In the genomic region with DNA sequence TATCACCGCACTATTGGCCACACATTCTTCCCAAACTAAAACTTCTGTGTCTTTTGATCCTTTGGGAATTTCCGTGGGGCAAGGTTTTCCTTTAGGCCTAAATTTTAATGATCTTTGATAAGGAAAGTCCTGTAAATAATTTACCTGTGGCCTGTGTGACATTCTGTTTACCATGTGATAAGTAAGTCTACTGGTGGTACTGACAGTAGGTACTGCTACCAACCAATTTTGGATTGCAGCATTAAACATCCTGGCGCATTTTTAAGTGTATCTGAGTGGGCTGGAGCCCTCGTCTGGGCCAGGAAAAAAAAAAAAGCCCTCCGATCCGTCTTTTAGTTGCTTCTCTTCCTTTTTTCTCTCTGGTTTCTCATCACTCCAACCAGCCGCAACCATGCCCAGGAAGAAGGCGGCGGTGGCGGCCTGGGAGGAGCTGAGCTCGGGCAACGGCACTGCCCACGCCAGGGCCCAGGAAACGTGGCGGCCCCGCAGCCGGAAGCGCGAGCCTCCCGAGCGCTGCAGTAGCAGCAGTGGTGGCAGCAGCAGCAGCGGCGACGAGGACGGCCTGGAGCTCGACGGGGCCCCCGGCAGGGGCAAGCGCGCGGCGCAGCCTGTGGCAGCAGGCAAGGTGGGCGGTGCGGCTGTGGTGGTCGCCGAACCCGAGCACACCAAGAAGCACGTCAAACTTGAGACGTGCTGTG, we compare ENCODE assay signal across 1 cellular context.
TF ChIP-seq lines count a peak whose summit lies in the region.

No MANE protein-coding gene starts in this region.

TF ChIP-seq in HepG2, 621 proteins besides CTCF, POLR2A, EP300 and RAD21:
- TF ChIP-seq SIX4 (CRISPR knock-in tag; IDR thresholded peaks at IDR 0.05) (no peak), ZSCAN29 (CRISPR knock-in tag; conservative IDR thresholded peaks at IDR 0.05) (no peak), ZSCAN20 (CRISPR knock-in tag; IDR thresholded peaks at IDR 0.05; ENCODE audit: borderline replicate concordance) (no peak), ZNF569 (CRISPR knock-in tag; IDR thresholded peaks at IDR 0.05; ENCODE audit: borderline replicate concordance) (no peak), KLF16 (CRISPR knock-in tag; IDR thresholded peaks at IDR 0.05) (no peak), ZNF446 (CRISPR knock-in tag; IDR thresholded peaks at IDR 0.05) (no peak), FIP1L1 (IDR thresholded peaks at IDR 0.05; ENCODE audit: borderline replicate concordance, insufficient read depth, low read depth, low read length) (no peak), BORCS8-MEF2B (CRISPR knock-in tag; IDR thresholded peaks at IDR 0.05) (no peak), NCOA2 (CRISPR knock-in tag; IDR thresholded peaks at IDR 0.05) (no peak)
